In genomic region chr10:125331056-125331455, GRCh38 we compare ENCODE assay signal across 22 cellular contexts.
"Had no signal": no experiment of that assay in that cellular context is flagged by ENCODE, and none has a peak within 500 bp of the region (broad histone marks: within the 10 kb centered on the region; RNA-seq: fewer than 3 reads in every experiment).

No MANE protein-coding gene starts in this region.

- ATAC-seq: psoas muscle; right cardiac atrium; stimulated activated effector memory CD8-positive, alpha-beta T cell treated with anti-CD3 and anti-CD28 coated beads, Interleukin-12 subunit alpha, Interleukin-12 subunit beta, amount 100 ng/mL, for 72 hours; stimulated activated naive B cell treated with anti-CD40 and anti-IgM and Interleukin-4, amounts not matched to agents 10 μg/mL and 1 μg/mL and 100 μg/mL, for 72 hours had no signal

- H3K27me3 Mint-ChIP-seq: progenitor cell of endocrine pancreas; stimulated activated naive CD8-positive, alpha-beta T cell treated with anti-CD3 and anti-CD28 coated beads, Interleukin-15, Interleukin-2, amounts not matched to agents 100 ng/mL and 50 ng/mL, for 24 hours had no signal

- H3K27ac Mint-ChIP-seq: nephron; neural progenitor cell; progenitor cell of endocrine pancreas; stimulated activated effector memory CD8-positive, alpha-beta T cell treated with anti-CD3 and anti-CD28 coated beads, Interleukin-12 subunit alpha, Interleukin-12 subunit beta, amount 100 ng/mL, for 72 hours; stimulated activated naive B cell treated with anti-CD40 and anti-IgM and Interleukin-4, amounts not matched to agents 10 μg/mL and 1 μg/mL and 100 μg/mL, for 72 hours; stimulated activated naive CD8-positive, alpha-beta T cell treated with anti-CD3 and anti-CD28 coated beads, Interleukin-15, Interleukin-2, amounts not matched to agents 100 ng/mL and 50 ng/mL, for 24 hours had no signal

- H3K36me3 Mint-ChIP-seq: neural progenitor cell; stimulated activated effector memory CD8-positive, alpha-beta T cell treated with anti-CD3 and anti-CD28 coated beads, Interleukin-12 subunit alpha, Interleukin-12 subunit beta, amount 100 ng/mL, for 72 hours; stimulated activated naive B cell treated with anti-CD40 and anti-IgM and Interleukin-4, amounts not matched to agents 10 μg/mL and 1 μg/mL and 100 μg/mL, for 72 hours had no signal

- H3K4me1 Mint-ChIP-seq: nephron; neural progenitor cell; stimulated activated effector memory CD8-positive, alpha-beta T cell treated with anti-CD3 and anti-CD28 coated beads, Interleukin-12 subunit alpha, Interleukin-12 subunit beta, amount 100 ng/mL, for 72 hours had no signal

- H3K9me3 Mint-ChIP-seq: neural progenitor cell had no signal

- DNase-seq: occipital lobe; ovary; posterior cingulate gyrus; psoas muscle; right cardiac atrium; right lobe of liver; sigmoid colon; small intestine; stimulated activated CD4-positive, alpha-beta T cell treated with anti-CD3 and anti-CD28 coated beads, Interleukin-15, amount 100 ng/mL, for 24 hours; stimulated activated CD4-positive, alpha-beta T cell treated with anti-CD3 and anti-CD28 coated beads, Interleukin-2, amount 100 ng/mL, for 24 hours; stimulated activated CD4-positive, alpha-beta T cell treated with anti-CD3 and anti-CD28 coated beads, Interleukin-2, amount 100 ng/mL, for 48 hours; stimulated activated CD4-positive, alpha-beta T cell treated with anti-CD3 and anti-CD28 coated beads, Interleukin-4, amount 100 ng/mL, for 24 hours; stimulated activated naive B cell treated with anti-CD40 and anti-IgM and Interleukin-4, amounts not matched to agents 10 μg/mL and 1 μg/mL and 100 μg/mL, for 72 hours; stimulated activated naive CD4-positive, alpha-beta T cell treated with Interleukin-2 at 50 U/mL for 16 hours; stomach; thyroid gland; trophoblast cell had no signal

- H3K4me3 Mint-ChIP-seq: nephron; neural progenitor cell; stimulated activated effector memory CD8-positive, alpha-beta T cell treated with anti-CD3 and anti-CD28 coated beads, Interleukin-12 subunit alpha, Interleukin-12 subunit beta, amount 100 ng/mL, for 72 hours; stimulated activated naive B cell treated with anti-CD40 and anti-IgM and Interleukin-4, amounts not matched to agents 10 μg/mL and 1 μg/mL and 100 μg/mL, for 72 hours; stimulated activated naive CD8-positive, alpha-beta T cell treated with anti-CD3 and anti-CD28 coated beads, Interleukin-15, Interleukin-2, amounts not matched to agents 100 ng/mL and 50 ng/mL, for 24 hours had no signal
